ENCODE assay signal across 27 cellular contexts in the genomic region with DNA sequence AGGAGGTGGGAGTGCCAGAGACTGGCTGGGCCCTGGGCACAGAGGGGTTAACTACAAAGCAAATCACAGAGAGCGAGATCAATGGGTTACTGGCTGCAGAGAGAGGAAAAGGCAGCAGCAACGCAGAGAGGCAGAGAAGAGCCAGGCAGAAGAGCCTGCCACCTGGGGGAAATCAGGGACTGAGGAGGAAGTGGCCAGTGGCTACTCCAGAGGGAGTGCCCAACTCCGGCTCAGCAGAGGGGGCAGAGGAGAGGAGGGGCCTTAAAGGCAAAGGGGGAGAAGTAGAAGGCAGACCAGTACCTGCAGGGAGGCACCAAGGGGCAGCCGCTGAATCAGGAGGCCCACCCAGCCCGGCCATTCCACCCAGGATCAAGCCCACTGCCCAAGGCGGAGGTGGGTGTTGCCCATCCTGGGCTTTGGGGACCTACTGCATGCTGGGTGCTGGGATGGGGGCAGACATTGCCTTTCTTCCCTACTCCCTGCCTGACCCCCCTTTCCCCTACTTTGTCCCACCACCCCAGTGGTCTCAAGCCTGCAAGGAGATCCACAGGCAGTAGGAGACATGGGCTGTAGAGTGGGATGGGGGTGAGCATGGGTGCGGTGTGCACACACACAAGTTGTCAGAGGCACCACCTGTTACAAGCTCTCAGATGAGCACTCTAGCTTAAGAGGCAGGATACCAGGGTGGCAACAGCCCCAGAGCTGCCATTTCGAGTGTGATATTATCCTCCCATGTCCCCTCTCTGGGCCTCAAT. TPM values are rescaled to one million over a fixed set of nuclear protein-coding genes. Genes with fewer than 3 reads are reported as not detected.
A peak's percentile ranks its signal among the peaks of the same experiment; 100 is the strongest.
DNase-seq lines count a peak whose midpoint lies in the region; ATAC-seq and TF ChIP-seq lines count a peak whose summit lies in the region.
"Had no signal": no experiment of that assay in that cellular context is flagged by ENCODE, and none has a peak within 500 bp of the region (broad histone marks: within the 10 kb centered on the region; RNA-seq: fewer than 3 reads in every experiment).

No MANE protein-coding gene starts in this region.

- H3K4me1 Mint-ChIP-seq in GM23338: peaks cover 42% of the 10 kb centered on the region
- peaks cover 10% of the 10 kb centered on the region for H3K4me1 Mint-ChIP-seq in endothelial cell (ENCODE audit: unreplicated experiment)
- H3K4me1 Mint-ChIP-seq in nephron progenitor cell: peaks cover 45% of the 10 kb centered on the region
- H3K4me1 Mint-ChIP-seq: central memory CD8-positive, alpha-beta T cell had no signal

- DNase-seq in GM23338 (ENCODE audit: low spot score) (peak; percentile 76), NCI-H510A (lab: John Stamatoyannopoulos, UW) (peak; percentile 27), endothelial cell (ENCODE audit: low spot score) (no peak), nephron progenitor cell (peak; percentile 20), G401 (ENCODE audit: low spot score) (no peak), HAP-1 (ENCODE audit: low spot score in 2 of 2) (no peak)
- DNase-seq in stimulated activated CD4-positive, alpha-beta T cell treated with anti-CD3 and anti-CD28 coated beads, Interleukin-15, amount 100 ng/mL, for 24 hours: no peak
- DNase-seq in stimulated activated naive CD4-positive, alpha-beta T cell (lab: John Stamatoyannopoulos, UW): no peak
- DNase-seq: activated CD4-positive, alpha-beta T cell treated with anti-CD3 and anti-CD28 coated beads, Interleukin-2, amount 10 ng/mL, durations not matched to agents 24 days and 14 days; aorta; head of caudate nucleus; KG1; left ventricle myocardium superior; mucosa of descending colon; NCI-H1694; NCI-H748 treated with DMSO at 0.1 percent for 48 hours; occipital lobe; retina; stimulated activated CD4-positive, alpha-beta T cell treated with anti-CD3 and anti-CD28 coated beads, Interleukin-4, amount 100 ng/mL, for 24 hours had no signal

- H3K27ac Mint-ChIP-seq in GM23338 (peak overlapping the region; percentile 55; the same call in 1 of the 2 replicates), endothelial cell (ENCODE audit: unreplicated experiment) (no peak overlapping the region), nephron progenitor cell (no peak overlapping the region)
- H3K27ac Mint-ChIP-seq: activated CD4-positive, alpha-beta T cell treated with anti-CD3 and anti-CD28 coated beads, Interleukin-2, amount 10 ng/mL, durations not matched to agents 24 days and 14 days; activated naive CD4-positive, alpha-beta T cell treated with anti-CD3 and anti-CD28 coated beads, Interleukin-2, amount 50 U/mL, for 72 hours; stimulated activated naive CD8-positive, alpha-beta T cell treated with anti-CD3 and anti-CD28 coated beads, Interleukin-15, Interleukin-2, amounts not matched to agents 100 ng/mL and 50 ng/mL, for 24 hours had no signal

- peaks cover 25% of the 10 kb centered on the region for H3F3A ChIP-seq in GM23338 (replicated peaks; ENCODE audit: low read depth)

- ATAC-seq in GM23338: peak; percentile 5
- ATAC-seq: activated naive CD4-positive, alpha-beta T cell treated with anti-CD3 and anti-CD28 coated beads, Interleukin-2, amount 50 U/mL, for 72 hours; left ventricle myocardium superior; mucosa of descending colon had no signal

- no peaks in the 10 kb centered on the region for H3K79me2 ChIP-seq in GM23338 (replicated peaks; ENCODE audit: insufficient read depth)

- no peaks in the 10 kb centered on the region for H3K9me2 ChIP-seq in GM23338 (ENCODE audit: insufficient read depth)

- H3K36me3 ChIP-seq in GM23338 (ENCODE audit: insufficient read depth) (no peaks in the 10 kb centered on the region), HAP-1 (replicated peaks) (no peaks in the 10 kb centered on the region)
- H3K36me3 ChIP-seq: tibial nerve had no signal

- H3K9me3 ChIP-seq in HAP-1: no peaks in the 10 kb centered on the region
- H3K9me3 ChIP-seq: mucosa of descending colon, tibial nerve had no signal

- in situ Hi-C loops in G401 (cut with HindIII; ENCODE audit: low sequenced_read_pairs): no loop called here
- in situ Hi-C loops in HAP-1 (cut with MboI; ENCODE audit: low sequenced_read_pairs): no loop called here

- H2AFZ ChIP-seq in GM23338: no peak overlapping the region; the same call in 1 of the 2 replicates

- no peak overlapping the region for H3K27ac ChIP-seq in GM23338 (ENCODE audit: low read depth)
- H3K27ac ChIP-seq: tibial nerve had no signal

- H3K9me3 Mint-ChIP-seq in GM23338 (no peaks in the 10 kb centered on the region; the same call in 2 of the 3 replicates), endothelial cell (ENCODE audit: unreplicated experiment) (no peaks in the 10 kb centered on the region), nephron progenitor cell (no peaks in the 10 kb centered on the region)
- H3K9me3 Mint-ChIP-seq: activated CD4-positive, alpha-beta T cell treated with anti-CD3 and anti-CD28 coated beads, Interleukin-2, amount 10 ng/mL, durations not matched to agents 24 days and 14 days; activated naive CD4-positive, alpha-beta T cell treated with anti-CD3 and anti-CD28 coated beads, Interleukin-2, amount 50 U/mL, for 72 hours; central memory CD8-positive, alpha-beta T cell; stimulated activated naive CD8-positive, alpha-beta T cell treated with anti-CD3 and anti-CD28 coated beads, Interleukin-15, Interleukin-2, amounts not matched to agents 100 ng/mL and 50 ng/mL, for 24 hours had no signal

- H3K4me3 Mint-ChIP-seq in GM23338 (peak overlapping the region; percentile 55), endothelial cell (ENCODE audit: unreplicated experiment) (peak overlapping the region; percentile 25), nephron progenitor cell (peak overlapping the region; percentile 10)
- H3K4me3 Mint-ChIP-seq: activated CD4-positive, alpha-beta T cell treated with anti-CD3 and anti-CD28 coated beads, Interleukin-2, amount 10 ng/mL, durations not matched to agents 24 days and 14 days; central memory CD8-positive, alpha-beta T cell; stimulated activated naive CD8-positive, alpha-beta T cell treated with anti-CD3 and anti-CD28 coated beads, Interleukin-15, Interleukin-2, amounts not matched to agents 100 ng/mL and 50 ng/mL, for 24 hours had no signal

- TF ChIP-seq CTCF in GM23338 (conservative IDR thresholded peaks at IDR 0.05; ENCODE audit: low read depth in 2 of 2) (peak in 1 of 2 experiments; percentile 31; a peak in 2 of 4 replicates), endothelial cell (IDR thresholded peaks at IDR 0.05; ENCODE audit: unreplicated experiment) (no peak), nephron progenitor cell (IDR thresholded peaks at IDR 0.05) (no peak)

- peaks cover 33% of the 10 kb centered on the region for H3K4me1 ChIP-seq in GM23338 (ENCODE audit: insufficient read depth)
- peaks cover 4% of the 10 kb centered on the region; the same call in 1 of the 2 replicates for H3K4me1 ChIP-seq in HAP-1

- no peaks in the 10 kb centered on the region for H4K20me1 ChIP-seq in GM23338 (replicated peaks; ENCODE audit: insufficient read depth)

- peaks cover 61% of the 10 kb centered on the region for H3K27me3 Mint-ChIP-seq in GM23338 (ENCODE audit: insufficient read depth, low read depth, poor library complexity)
- H3K27me3 Mint-ChIP-seq in endothelial cell (ENCODE audit: unreplicated experiment): peaks cover 14% of the 10 kb centered on the region
- peaks cover 83% of the 10 kb centered on the region for H3K27me3 Mint-ChIP-seq in nephron progenitor cell (ENCODE audit: low read depth, poor library complexity)

- H3K27me3 ChIP-seq in GM23338 (ENCODE audit: insufficient read depth) (peaks cover 68% of the 10 kb centered on the region), HAP-1 (ENCODE audit: low read depth) (no peaks in the 10 kb centered on the region)

- H3K4me2 ChIP-seq in GM23338: peak overlapping the region; percentile 75; the same call in 1 of the 2 replicates

- no peak overlapping the region for H3K4me3 ChIP-seq in GM23338
- H3K4me3 ChIP-seq in HAP-1: no peak overlapping the region
- H3K4me3 ChIP-seq: mucosa of descending colon, tibial nerve had no signal

- H3K36me3 Mint-ChIP-seq in GM23338 (ENCODE audit: low read depth) (peaks cover 3% of the 10 kb centered on the region; the same call in 2 of the 3 replicates), endothelial cell (ENCODE audit: low read depth, unreplicated experiment) (no peaks in the 10 kb centered on the region), nephron progenitor cell (ENCODE audit: low read depth) (peaks cover 4% of the 10 kb centered on the region)
- H3K36me3 Mint-ChIP-seq: activated naive CD4-positive, alpha-beta T cell treated with anti-CD3 and anti-CD28 coated beads, Interleukin-2, amount 50 U/mL, for 72 hours had no signal

TF ChIP-seq in GM23338, 12 proteins besides CTCF, POLR2A, EP300 and RAD21 (continues in another document):
- TF ChIP-seq ETS1 (IDR thresholded peaks at IDR 0.05) (no peak), NANOG (IDR thresholded peaks at IDR 0.05; ENCODE audit: borderline replicate concordance) (no peak), CREB1 (CRISPR knock-in tag; IDR thresholded peaks at IDR 0.05; ENCODE audit: low read depth) (no peak), EZH2 (IDR thresholded peaks at IDR 0.05; ENCODE audit: low read depth, unreplicated experiment) (no peak)

RNA-seq across cellular contexts. Expression of gene GALR3, which starts 0.9 kb away (rescaled TPM):
- 0.23 and 0.63 TPM in 2 replicates for total RNA-seq in GM23338 (2014; rRNA removed; shearing (Covaris generic))
- 0.36 TPM in 1 of 2 replicates, not detected in the other for polyA plus RNA-seq in GM23338 (2016; fragmentation: Nextera tagmentation; extraction: Ambion mirVana)
- not detected for total RNA-seq in endothelial cell (ENCODE audit: unreplicated experiment)
- not detected in 2 replicates for total RNA-seq in G401 (2014; rRNA removed; shearing (Covaris generic))
- total RNA-seq: activated CD4-positive, alpha-beta T cell treated with anti-CD3 and anti-CD28 coated beads, Interleukin-2, amount 10 ng/mL, durations not matched to agents 24 days and 14 days; activated naive CD4-positive, alpha-beta T cell treated with anti-CD3 and anti-CD28 coated beads, Interleukin-2, amount 50 U/mL, for 72 hours; aorta; Daoy; dermis microvascular lymphatic vessel endothelial cell; H4; left ventricle myocardium superior; mucosa of descending colon; occipital lobe; OCI-LY7; tibial nerve had no signal

RNA-seq across cellular contexts. Expression of gene GCAT, which starts 14.5 kb away (rescaled TPM):
- 61.3 and 87.3 TPM in 2 replicates for total RNA-seq in GM23338 (2014; rRNA removed; shearing (Covaris generic))
- polyA plus RNA-seq in GM23338 (2016; fragmentation: Nextera tagmentation; extraction: Ambion mirVana): 36.8 and 39.1 TPM in 2 replicates
- 4.1 TPM for total RNA-seq in endothelial cell (ENCODE audit: unreplicated experiment)
- total RNA-seq in G401 (2014; rRNA removed; shearing (Covaris generic)): 35.6 and 44.6 TPM in 2 replicates

RNA-seq across cellular contexts. Expression of gene ANKRD54, which starts 21.9 kb away (rescaled TPM):
- total RNA-seq in GM23338 (2014; rRNA removed; shearing (Covaris generic)): 13.0 and 13.6 TPM in 2 replicates
- polyA plus RNA-seq in GM23338 (2016; fragmentation: Nextera tagmentation; extraction: Ambion mirVana): 14.0 and 14.1 TPM in 2 replicates
- total RNA-seq in endothelial cell (ENCODE audit: unreplicated experiment): 14.4 TPM
- total RNA-seq in G401 (2014; rRNA removed; shearing (Covaris generic)): 41.7 and 46.3 TPM in 2 replicates

RNA-seq across cellular contexts. Expression of gene EIF3L, which starts 27.0 kb away (rescaled TPM):
- 420 and 459 TPM in 2 replicates for total RNA-seq in GM23338 (2014; rRNA removed; shearing (Covaris generic))
- 430 and 466 TPM in 2 replicates for polyA plus RNA-seq in GM23338 (2016; fragmentation: Nextera tagmentation; extraction: Ambion mirVana)
- 732 TPM for total RNA-seq in endothelial cell (ENCODE audit: unreplicated experiment)
- total RNA-seq in G401 (2014; rRNA removed; shearing (Covaris generic)): 595 and 685 TPM in 2 replicates

Comparison
In these comparisons a context has a peak if more than half of its experiments do, and no peak if none do; other contexts are left out.
1. DNase-seq: peak in GM23338 (single experiment), NCI-H510A (single experiment) and nephron progenitor cell (single experiment); none in endothelial cell (single experiment), G401 (single experiment), stimulated activated CD4-positive, alpha-beta T cell treated with anti-CD3 and anti-CD28 coated beads, Interleukin-15, amount 100 ng/mL, for 24 hours (single experiment), HAP-1 (0 of 2) and stimulated activated naive CD4-positive, alpha-beta T cell (0 of 6).
2. Peak in every context shown above with its lines, with median percentiles within 50 percentile points of each other: H3K4me3 Mint-ChIP-seq.